In the genomic region with DNA sequence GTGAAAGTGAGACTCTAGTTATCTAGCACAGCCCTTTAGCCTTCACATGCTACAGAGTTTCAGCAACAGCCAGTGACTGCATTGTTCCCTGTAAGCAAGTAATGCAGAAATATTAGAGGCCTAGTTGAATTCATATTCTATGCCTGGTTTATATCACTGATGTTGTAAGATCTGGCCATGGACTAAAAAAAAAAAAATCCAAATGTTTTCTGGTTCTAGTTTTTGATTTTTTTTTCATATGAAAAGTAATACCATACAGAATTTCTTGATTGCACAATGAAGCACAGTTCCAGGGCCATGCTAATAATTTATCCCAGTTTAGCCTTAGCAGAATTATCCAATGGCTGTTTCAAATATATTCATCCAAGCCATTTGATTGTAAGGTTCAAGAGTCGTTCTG, we compare ENCODE assay signal across 21 cellular contexts.
DNase-seq lines count a peak whose midpoint lies in the region; ATAC-seq, FAIRE-seq and TF ChIP-seq lines count a peak whose summit lies in the region.
"Had no signal": no experiment of that assay in that cellular context is flagged by ENCODE, and none has a peak within 500 bp of the region (broad histone marks: within the 10 kb centered on the region; RNA-seq: fewer than 3 reads in every experiment).

No MANE protein-coding gene starts in this region.

- H3K14ac ChIP-seq in mesenchymal stem cell (ENCODE audit: low read length in 2 of 2), result no peak overlapping the region

- DNase-seq in fibroblast of gingiva (ENCODE audit: low read depth) (peak; percentile 82), mesenchymal stem cell (no peak), aorta (no peak), CD14-positive monocyte (ENCODE audit: low spot score) (no peak), activated gamma-delta T cell (lab: John Stamatoyannopoulos, UW) (no peak), posterior vena cava (ENCODE audit: low spot score) (no peak)
- DNase-seq: C1 segment of cervical spinal cord; CD8-positive, alpha-beta memory T cell; GF-D8; GOT3; KG1; MM.1S; NCI-H2029; NCI-H446; NCI-H524 treated with DMSO at 0.1 percent for 48 hours; NCI-H774; PC-3 had no signal

- no peak overlapping the region for H4K91ac ChIP-seq in mesenchymal stem cell (ENCODE audit: low read length)

- H3K36me3 ChIP-seq in mesenchymal stem cell (ENCODE audit: control insufficient read depth in 1 of 2, insufficient read depth in 2 of 2, low read depth in 1 of 2, low read length in 2 of 2) (no peaks in the 10 kb centered on the region), aorta (ENCODE audit: control insufficient read depth in 1 of 2, insufficient read depth in 2 of 2, low read length in 1 of 2) (no peaks in the 10 kb centered on the region)
- H3K36me3 ChIP-seq: HAP-1 had no signal

- no peak overlapping the region for H2BK120ac ChIP-seq in mesenchymal stem cell (ENCODE audit: low read depth, low read length)

- H3K4me3 Mint-ChIP-seq in CD14-positive monocyte, result no peak overlapping the region
- H3K4me3 Mint-ChIP-seq: CD8-positive, alpha-beta memory T cell had no signal

- H2AK5ac ChIP-seq in mesenchymal stem cell (ENCODE audit: low read length, severe bottlenecking), result no peak overlapping the region

- no peak overlapping the region for H2BK5ac ChIP-seq in mesenchymal stem cell (ENCODE audit: low read depth, low read length, poor library complexity, severe bottlenecking)

- no peak for TF ChIP-seq CTCF in CD14-positive monocyte (IDR thresholded peaks at IDR 0.05)

- no peak overlapping the region for H4K8ac ChIP-seq in mesenchymal stem cell (ENCODE audit: low read length)

- H3K4me2 ChIP-seq in mesenchymal stem cell (ENCODE audit: low read length, poor library complexity, severe bottlenecking), result no peak overlapping the region

- H2BK15ac ChIP-seq in mesenchymal stem cell (ENCODE audit: low read depth, poor library complexity, severe bottlenecking), result no peak overlapping the region

- peak; percentile 59 for ATAC-seq in aorta (ENCODE audit: low FRiP score)
- ATAC-seq: PC-3 had no signal

- H3K9me3 Mint-ChIP-seq in CD14-positive monocyte, result peaks cover 0 to 4% (median 1%) of the 10 kb centered on the region in 7 donors

- 100% methylated on average over 1 of the region's 1 CpG for WGBS in mesenchymal stem cell
- WGBS in aorta, 2 donors, result 80 to 81% methylated on average over 1 of the region's 1 CpG

- H2AFZ ChIP-seq in mesenchymal stem cell (ENCODE audit: low read depth, low read length), result no peak overlapping the region

- no peak overlapping the region for H3K23ac ChIP-seq in mesenchymal stem cell (ENCODE audit: low read length in 2 of 2)

- no peak overlapping the region for H3K27ac Mint-ChIP-seq in CD14-positive monocyte
- H3K27ac Mint-ChIP-seq: CD8-positive, alpha-beta memory T cell had no signal

- no peak overlapping the region for H3K4ac ChIP-seq in mesenchymal stem cell (ENCODE audit: low read depth in 1 of 2, low read length in 2 of 2)

- peak overlapping the region; percentile 3 for H3K9ac ChIP-seq in mesenchymal stem cell (ENCODE audit: low read length)

- H3K4me1 ChIP-seq in mesenchymal stem cell (ENCODE audit: control insufficient read depth, insufficient read depth, low read depth, low read length), result no peaks in the 10 kb centered on the region
- H3K4me1 ChIP-seq in aorta (ENCODE audit: control insufficient read depth in 1 of 2, insufficient read depth in 2 of 2, low read length in 2 of 2), result no peaks in the 10 kb centered on the region
- H3K4me1 ChIP-seq: HAP-1 had no signal

- H3K27ac ChIP-seq in mesenchymal stem cell (ENCODE audit: low read length, poor library complexity, severe bottlenecking), result no peak overlapping the region
- H3K27ac ChIP-seq in aorta (ENCODE audit: low read depth in 1 of 2, low read length in 2 of 2), result no peak overlapping the region

- FAIRE-seq in TTC549 (lab: Jason Lieb, UNC), result peak; percentile 9
- FAIRE-seq: A204.1, GM12891 had no signal

- intact Hi-C loops in aorta (cut with DNase I), result no loop called here
- intact Hi-C loops in CD14-positive monocyte (cut with micrococcal nuclease), result no loop called here
- intact Hi-C loops in posterior vena cava (cut with DNase I), result no loop called here

- H3K27me3 ChIP-seq in mesenchymal stem cell (ENCODE audit: control insufficient read depth in 1 of 2, insufficient read depth in 1 of 2, low read length in 2 of 2) (no peaks in the 10 kb centered on the region), aorta (ENCODE audit: control insufficient read depth in 1 of 2, insufficient read depth in 2 of 2, low read length in 1 of 2) (no peaks in the 10 kb centered on the region)

- no peak overlapping the region for H3K18ac ChIP-seq in mesenchymal stem cell (ENCODE audit: low read depth in 1 of 2, low read length in 2 of 2)

- peaks cover 0 to 2% (median 1%) of the 10 kb centered on the region in 3 donors for H3K27me3 Mint-ChIP-seq in CD14-positive monocyte (ENCODE audit: low read depth in 3 of 3)
- H3K27me3 Mint-ChIP-seq: CD8-positive, alpha-beta memory T cell had no signal

- no peaks in the 10 kb centered on the region for H3K79me1 ChIP-seq in mesenchymal stem cell (replicated peaks; ENCODE audit: low read length, poor library complexity, severe bottlenecking)

- H3K4me1 Mint-ChIP-seq in CD14-positive monocyte, result no peaks in the 10 kb centered on the region
- H3K4me1 Mint-ChIP-seq: CD8-positive, alpha-beta memory T cell had no signal

- H3K9me3 ChIP-seq in mesenchymal stem cell (ENCODE audit: control insufficient read depth, low read length) (no peaks in the 10 kb centered on the region), aorta (ENCODE audit: control insufficient read depth, low read length) (no peaks in the 10 kb centered on the region)
- H3K9me3 ChIP-seq: HAP-1 had no signal

- no peak overlapping the region for H2BK12ac ChIP-seq in mesenchymal stem cell (ENCODE audit: low read length in 2 of 2)

- H3K36me3 Mint-ChIP-seq in CD14-positive monocyte, result no peaks in the 10 kb centered on the region

- no peak overlapping the region for H3K4me3 ChIP-seq in mesenchymal stem cell (ENCODE audit: insufficient read depth in 1 of 2, low read depth in 1 of 2, low read length in 2 of 2)
- no peak overlapping the region for H3K4me3 ChIP-seq in aorta (ENCODE audit: low read length in 2 of 2)
- H3K4me3 ChIP-seq: HAP-1 had no signal
